ENCODE assay signal across 8 cellular contexts in genomic region chr16:5097470-5098220, GRCh38. TPM values are rescaled to one million over a fixed set of nuclear protein-coding genes. Genes with fewer than 3 reads are reported as not detected.
A peak's percentile ranks its signal among the peaks of the same experiment; 100 is the strongest.
DNase-seq lines count a peak whose midpoint lies in the region; ATAC-seq and TF ChIP-seq lines count a peak whose summit lies in the region.
"Not testable (repeated sequence)": the region's sequence is repeated elsewhere in the genome, so short reads cannot be mapped to it uniquely, and the experiment has no call there.

EEF2KMT (minus strand) TSS chr16:5097795; CDS start chr16:5097739, 56 bp downstream.

- not testable (repeated sequence) for H2AFZ ChIP-seq in H9 (ENCODE audit: low read length)

- H3K79me2 ChIP-seq in H9 (ENCODE audit: insufficient read depth, low read length): not testable (repeated sequence)

- peaks cover 16 to 31% of the 10 kb centered on the region in 2 experiments for H3K4me1 Mint-ChIP-seq in H9
- H3K4me1 Mint-ChIP-seq in nephron progenitor cell: peaks cover 24% of the 10 kb centered on the region

- H3K27ac ChIP-seq in H9 (ENCODE audit: insufficient read length, low read depth, low read length): not testable (repeated sequence)

- not testable (repeated sequence) for H4K91ac ChIP-seq in H9 (ENCODE audit: insufficient read length, low read depth, low read length)

- H3K4me2 ChIP-seq in H9 (ENCODE audit: insufficient read depth, insufficient read length, low read length): peak within 1 kb of the TSS; percentile 68

- H3K4ac ChIP-seq in H9 (ENCODE audit: low read depth, low read length): not testable (repeated sequence)

- peak within 1 kb of the TSS; percentile 32 for H3K9ac ChIP-seq in H9 (ENCODE audit: extremely low read depth, insufficient read length, low read length)

- H2BK15ac ChIP-seq in H9 (ENCODE audit: low read depth, low read length): not testable (repeated sequence)

- H2BK5ac ChIP-seq in H9 (ENCODE audit: insufficient read length, low read length): not testable (repeated sequence)

- not testable (repeated sequence) for H2BK120ac ChIP-seq in H9 (ENCODE audit: low read depth, low read length, poor library complexity, severe bottlenecking)

- H3K4me1 ChIP-seq in H9 (ENCODE audit: insufficient read depth, low read length): not testable (repeated sequence)

- peaks cover 6 to 13% (median 7%) of the 10 kb centered on the region in 3 experiments; a peak in 5 of 7 replicates for H3K36me3 Mint-ChIP-seq in H9 (ENCODE audit: insufficient read depth in 1 of 3, low read depth in 3 of 3)
- H3K36me3 Mint-ChIP-seq in nephron progenitor cell (ENCODE audit: low read depth): not testable (repeated sequence)

- H3K9me3 ChIP-seq in H9 (ENCODE audit: control insufficient read depth, low read depth, low read length); MG63: not testable (repeated sequence)

- not testable (repeated sequence) for H2AK5ac ChIP-seq in H9 (ENCODE audit: insufficient read length, low read length)

- H3K36me3 ChIP-seq in MG63: not testable (repeated sequence)

- H3K9me3 Mint-ChIP-seq in H9, nephron progenitor cell: not testable (repeated sequence)

- H3K27me3 Mint-ChIP-seq in H9 (ENCODE audit: low read depth); nephron progenitor cell (ENCODE audit: low read depth, poor library complexity): not testable (repeated sequence)

- H3K79me1 ChIP-seq in H9 (ENCODE audit: insufficient read depth, low read depth, low read length, poor library complexity, severe bottlenecking): not testable (repeated sequence)

- not testable (repeated sequence) for H3K27me3 ChIP-seq in H9 (ENCODE audit: insufficient read depth, low read length); MG63

- H3K23ac ChIP-seq in H9 (ENCODE audit: insufficient read length, low read depth, low read length): not testable (repeated sequence)

- H3K56ac ChIP-seq in H9 (ENCODE audit: insufficient read length, low read depth, low read length): not testable (repeated sequence)

- not testable (repeated sequence) for H4K8ac ChIP-seq in H9 (replicated peaks; ENCODE audit: insufficient read length, low read depth, low read length)

- H2BK12ac ChIP-seq in H9 (ENCODE audit: insufficient read length, low read depth, low read length): not testable (repeated sequence)

- ATAC-seq in stimulated activated naive CD8-positive, alpha-beta T cell treated with anti-CD3 and anti-CD28 coated beads, Interleukin-15, Interleukin-2, amounts not matched to agents 100 U/mL and 50 U/mL, for 24 hours: peak; percentile 99

- H3T11ph ChIP-seq in H9 (ENCODE audit: low read length): not testable (repeated sequence)

- H3K4me3 Mint-ChIP-seq in H9: peak within 1 kb of the TSS; percentile 88 to 93
- peak within 1 kb of the TSS; percentile 89 for H3K4me3 Mint-ChIP-seq in nephron progenitor cell

- not testable (repeated sequence) for TF ChIP-seq CTCF in H9 (conservative IDR thresholded peaks at IDR 0.05); nephron progenitor cell (IDR thresholded peaks at IDR 0.05)

- H3K14ac ChIP-seq in H9 (ENCODE audit: insufficient read depth, low read length): not testable (repeated sequence)

- H3K4me3 ChIP-seq in MG63: peak within 1 kb of the TSS; percentile 84

- not testable (repeated sequence) for H4K5ac ChIP-seq in H9 (ENCODE audit: insufficient read length, low read depth, low read length)

- not testable (repeated sequence) for H2BK20ac ChIP-seq in H9 (ENCODE audit: low read depth, low read length, poor library complexity, severe bottlenecking)

- peak within 1 kb of the TSS; percentile 58 for H3K18ac ChIP-seq in H9 (ENCODE audit: insufficient read length, low read depth, low read length)

- WGBS in H9 (ENCODE audit: extremely low coverage, insufficient read length, low lambda C conversion rate): no CpG with 5 or more reads among the region's 67 CpGs

- DNase-seq in Daoy (ENCODE audit: low read depth): peak; percentile 98
- DNase-seq in H9: peak; percentile 99
- peak; percentile 99 for DNase-seq in MG63
- peak; percentile 78 to 84 for DNase-seq in SHP77 (lab: John Stamatoyannopoulos, UW)
- DNase-seq in activated effector memory CD4-positive, alpha-beta T cell treated with Interleukin-2 at 50 U/mL for 16 hours: peak; percentile 97
- DNase-seq in fibroblast of the conjunctiva (ENCODE audit: low read depth): peak; percentile 99
- peak; percentile 98 for DNase-seq in nephron progenitor cell
- DNase-seq in stimulated activated naive CD8-positive, alpha-beta T cell treated with anti-CD3 and anti-CD28 coated beads, Interleukin-15, Interleukin-2, amounts not matched to agents 100 U/mL and 50 U/mL, for 24 hours: peak; percentile 96

- peak within 1 kb of the TSS; percentile 96 to 99 (median 98); a peak in 6 of 7 replicates for H3K27ac Mint-ChIP-seq in H9
- peak within 1 kb of the TSS; percentile 66 for H3K27ac Mint-ChIP-seq in nephron progenitor cell

- not testable (repeated sequence) for H4K20me1 ChIP-seq in H9 (ENCODE audit: control insufficient read depth, insufficient read depth, insufficient read length)

- not testable (repeated sequence) for H3K23me2 ChIP-seq in H9 (ENCODE audit: insufficient read length, low read depth, low read length, poor library complexity, severe bottlenecking)

RNA-seq across cellular contexts. Expression of gene EEF2KMT, which starts in this region (rescaled TPM):
- total RNA-seq in Daoy (2014; rRNA removed; shearing (Covaris generic)): 14.1 and 16.7 TPM in 2 replicates
- total RNA-seq in H9 (2021): 16.4 and 18.1 TPM in 2 replicates
- total RNA-seq in MG63 (2014; rRNA removed; shearing (Covaris generic); ENCODE audit: low replicate concordance): 19.5 and 19.7 TPM in 2 replicates
